In genomic region chr22:41301085-41302015, GRCh38 we compare ENCODE assay signal across 8 cellular contexts. TPM values are rescaled to one million over a fixed set of nuclear protein-coding genes. Genes with fewer than 3 reads are reported as not detected.
A peak's percentile ranks its signal among the peaks of the same experiment; 100 is the strongest.
DNase-seq lines count a peak whose midpoint lies in the region; ATAC-seq and TF ChIP-seq lines count a peak whose summit lies in the region.

A gene with protein sequence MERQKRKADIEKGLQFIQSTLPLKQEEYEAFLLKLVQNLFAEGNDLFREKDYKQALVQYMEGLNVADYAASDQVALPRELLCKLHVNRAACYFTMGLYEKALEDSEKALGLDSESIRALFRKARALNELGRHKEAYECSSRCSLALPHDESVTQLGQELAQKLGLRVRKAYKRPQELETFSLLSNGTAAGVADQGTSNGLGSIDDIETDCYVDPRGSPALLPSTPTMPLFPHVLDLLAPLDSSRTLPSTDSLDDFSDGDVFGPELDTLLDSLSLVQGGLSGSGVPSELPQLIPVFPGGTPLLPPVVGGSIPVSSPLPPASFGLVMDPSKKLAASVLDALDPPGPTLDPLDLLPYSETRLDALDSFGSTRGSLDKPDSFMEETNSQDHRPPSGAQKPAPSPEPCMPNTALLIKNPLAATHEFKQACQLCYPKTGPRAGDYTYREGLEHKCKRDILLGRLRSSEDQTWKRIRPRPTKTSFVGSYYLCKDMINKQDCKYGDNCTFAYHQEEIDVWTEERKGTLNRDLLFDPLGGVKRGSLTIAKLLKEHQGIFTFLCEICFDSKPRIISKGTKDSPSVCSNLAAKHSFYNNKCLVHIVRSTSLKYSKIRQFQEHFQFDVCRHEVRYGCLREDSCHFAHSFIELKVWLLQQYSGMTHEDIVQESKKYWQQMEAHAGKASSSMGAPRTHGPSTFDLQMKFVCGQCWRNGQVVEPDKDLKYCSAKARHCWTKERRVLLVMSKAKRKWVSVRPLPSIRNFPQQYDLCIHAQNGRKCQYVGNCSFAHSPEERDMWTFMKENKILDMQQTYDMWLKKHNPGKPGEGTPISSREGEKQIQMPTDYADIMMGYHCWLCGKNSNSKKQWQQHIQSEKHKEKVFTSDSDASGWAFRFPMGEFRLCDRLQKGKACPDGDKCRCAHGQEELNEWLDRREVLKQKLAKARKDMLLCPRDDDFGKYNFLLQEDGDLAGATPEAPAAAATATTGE (plus strand): TSS chr22:41301525. CDS start chr22:41320661, 19,136 bp downstream.

- in situ Hi-C loops in G401 (cut with HindIII; ENCODE audit: low sequenced_read_pairs) = no loop called here
- in situ Hi-C loops in SK-MEL-5 (cut with HindIII; ENCODE audit: low pct_unique_long_range_greater_than_20kb, low sequenced_read_pairs) = no loop called here

- H3K27me3 ChIP-seq in H7 (ENCODE audit: control insufficient read depth, insufficient read depth, low read length) = no peaks in the 10 kb centered on the region
- H3K27me3 ChIP-seq in Loucy (ENCODE audit: insufficient read depth, low read length, poor library complexity, severe bottlenecking) = peaks cover 5% of the 10 kb centered on the region
- no peaks in the 10 kb centered on the region for H3K27me3 ChIP-seq in gastroesophageal sphincter

- H3K27ac ChIP-seq in gastroesophageal sphincter = peak within 1 kb of the TSS; percentile 52 to 94 (median 88)

- peak within 1 kb of the TSS; percentile 85 for H3K4me2 ChIP-seq in Loucy (ENCODE audit: low read depth, low read length, poor library complexity, severe bottlenecking)

- no peaks in the 10 kb centered on the region for H3F3A ChIP-seq in Loucy (ENCODE audit: low read depth)

- DNase-seq in G401 (ENCODE audit: low spot score) (peak; percentile 86), H7 (peak; percentile 97), SK-MEL-5 (ENCODE audit: low read depth, low spot score) (peak; percentile 86), nucleus accumbens (lab: John Stamatoyannopoulos, UW) (peak in 55 of 56 donors; percentile 22 to 87 (median 65)), superior temporal gyrus (ENCODE audit: extremely low spot score) (peak; percentile 86)
- DNase-seq in activated naive CD4-positive, alpha-beta T cell treated with Interleukin-2 at 50 U/mL for 16 hours = peak; percentile 86

- peak; percentile 53 for TF ChIP-seq CTCF in Loucy (conservative IDR thresholded peaks at IDR 0.05; ENCODE audit: low read length)
- peak in 3 of 4 experiments; percentile 60 to 69 (median 65) for TF ChIP-seq CTCF in gastroesophageal sphincter (IDR thresholded peaks at IDR 0.05)

- peaks cover 4% of the 10 kb centered on the region; the same call in 1 of the 2 replicates for H3K36me3 ChIP-seq in H7 (replicated peaks; ENCODE audit: control insufficient read depth, insufficient read depth, low read length)
- no peaks in the 10 kb centered on the region for H3K36me3 ChIP-seq in Loucy (ENCODE audit: insufficient read depth, low read length)
- peaks cover 0 to 3% of the 10 kb centered on the region in 2 donors for H3K36me3 ChIP-seq in gastroesophageal sphincter

- peak within 1 kb of the TSS; percentile 98 for H3K9ac ChIP-seq in Loucy (ENCODE audit: low read depth, low read length, poor library complexity, severe bottlenecking)

- peaks cover 53% of the 10 kb centered on the region for H3K79me2 ChIP-seq in Loucy (ENCODE audit: insufficient read depth, low read length)

- H4K20me1 ChIP-seq in Loucy (ENCODE audit: insufficient read depth, low read length, poor library complexity, severe bottlenecking) = peaks cover 19% of the 10 kb centered on the region

- no peak for TF ChIP-seq EP300 in gastroesophageal sphincter (IDR thresholded peaks at IDR 0.05)

- peak within 1 kb of the TSS; percentile 79 for H2AFZ ChIP-seq in Loucy (ENCODE audit: low read length)

- H3K9me3 ChIP-seq in Loucy (ENCODE audit: insufficient read depth, low read depth, low read length) (no peaks in the 10 kb centered on the region), gastroesophageal sphincter (no peaks in the 10 kb centered on the region)

- peaks cover 21% of the 10 kb centered on the region for H3K4me1 ChIP-seq in Loucy (ENCODE audit: insufficient read depth, low read length, poor library complexity, severe bottlenecking)
- peaks cover 0 to 44% (median 9%) of the 10 kb centered on the region in 3 donors for H3K4me1 ChIP-seq in gastroesophageal sphincter

- H3K4me3 ChIP-seq in H7 (ENCODE audit: insufficient read depth, low read depth, low read length) = peak within 1 kb of the TSS; percentile 78
- H3K4me3 ChIP-seq in Loucy (ENCODE audit: low read length, poor library complexity, severe bottlenecking) = peak within 1 kb of the TSS; percentile 94
- H3K4me3 ChIP-seq in gastroesophageal sphincter = peak within 1 kb of the TSS; percentile 62 to 97

- peak; percentile 95 for ATAC-seq in gastroesophageal sphincter

- no peaks in the 10 kb centered on the region for H3K9me2 ChIP-seq in Loucy (replicated peaks; ENCODE audit: low read depth, low read length)

- WGBS in gastroesophageal sphincter (ENCODE audit: low coverage in 1 of 2), 2 donors = 1 to 2% methylated on average over 11 to 56 of the region's 74 CpGs

- peak; percentile 37 to 47 for TF ChIP-seq POLR2A in gastroesophageal sphincter (IDR thresholded peaks at IDR 0.05)

RNA-seq across cellular contexts. Expression of the gene that starts here (rescaled TPM):
- total RNA-seq in G401 (2014; rRNA removed; shearing (Covaris generic)) = 53.2 and 64.4 TPM in 2 replicates
- total RNA-seq in H7 (2014; rRNA removed; shearing (Covaris generic)) = 58.2 TPM in 2 replicates
- 55.1 and 55.8 TPM in 2 replicates for total RNA-seq in SK-MEL-5 (2014; rRNA removed; shearing (Covaris generic))
- polyA plus RNA-seq in SK-MEL-5 (2015; cell fraction: cytosol; rRNA removed) = 75.0 and 95.2 TPM in 2 replicates
- polyA plus RNA-seq in SK-MEL-5 (2015; cell fraction: nucleus; rRNA removed) = 78.7 and 105 TPM in 2 replicates
- total RNA-seq in gastroesophageal sphincter = 10 to 100 TPM; 39.0 to 65.2 (median 39.5) TPM

Comparison
In these comparisons a context has a peak if more than half of its experiments do, and no peak if none do; other contexts are left out.
1. Peak in every context shown above with its lines: DNase-seq, ATAC-seq, H3K4me3 ChIP-seq and H3K27ac ChIP-seq.